2 cellular contexts compared by ENCODE assay signal in genomic region chrX:70461026-70461425, GRCh38.
TF ChIP-seq lines count a peak whose summit lies in the region.

No MANE protein-coding gene starts in this region.

TF ChIP-seq in A549, 52 proteins besides CTCF, POLR2A, EP300 and RAD21 (continued from another document):
- no peak for TF ChIP-seq HMGXB4 (CRISPR knock-in tag; IDR thresholded peaks at IDR 0.05; ENCODE audit: borderline replicate concordance)
- TF ChIP-seq CEBPB (IDR thresholded peaks at IDR 0.05): no peak
- TF ChIP-seq PHF8 (IDR thresholded peaks at IDR 0.05; ENCODE audit: borderline replicate concordance, low read depth): no peak
- no peak for TF ChIP-seq SREBF2 (IDR thresholded peaks at IDR 0.05)

TF ChIP-seq in WTC11, 78 proteins besides CTCF, POLR2A, EP300 and RAD21 (continued from another document):
- TF ChIP-seq MAX (CRISPR knock-in tag; IDR thresholded peaks at IDR 0.05): no peak
TF ChIP-seq in WTC11: peak in this region for 0.
